ENCODE assay signal across 14 cellular contexts in genomic region chr11:62794201-62794775, GRCh38. TPM values are rescaled to one million over a fixed set of nuclear protein-coding genes. Genes with fewer than 3 reads are reported as not detected.
DNase-seq lines count a peak whose midpoint lies in the region; ATAC-seq and TF ChIP-seq lines count a peak whose summit lies in the region.
"Had no signal": no experiment of that assay in that cellular context is flagged by ENCODE, and none has a peak within 500 bp of the region (broad histone marks: within the 10 kb centered on the region; RNA-seq: fewer than 3 reads in every experiment).

No MANE protein-coding gene starts in this region.

- H3K9me3 Mint-ChIP-seq in Caco-2 (ENCODE audit: unreplicated experiment) (no peaks in the 10 kb centered on the region), natural killer cell (no peaks in the 10 kb centered on the region), H9 (no peaks in the 10 kb centered on the region; a peak in 1 of 5 replicates)
- H3K9me3 Mint-ChIP-seq in activated T-helper 17 cell treated with anti-CD3 and anti-CD28 coated beads, Interleukin-2, amount 50 U/mL, for 72 hours = no peaks in the 10 kb centered on the region

- no peak overlapping the region for H4K91ac ChIP-seq in H9 (ENCODE audit: insufficient read length, low read depth, low read length)

- H3K23ac ChIP-seq in H9 (ENCODE audit: insufficient read length, low read depth, low read length) = no peak overlapping the region

- H3K4me1 Mint-ChIP-seq in Caco-2 (ENCODE audit: low read depth, unreplicated experiment) (peaks cover 14% of the 10 kb centered on the region), natural killer cell (peaks cover 28 to 38% of the 10 kb centered on the region in 2 donors), H9 (peaks cover 16 to 20% of the 10 kb centered on the region in 2 experiments)
- peaks cover 34% of the 10 kb centered on the region for H3K4me1 Mint-ChIP-seq in activated T-helper 17 cell treated with anti-CD3 and anti-CD28 coated beads, Interleukin-2, amount 50 U/mL, for 72 hours

- no peak for ATAC-seq in activated T-helper 17 cell treated with anti-CD3 and anti-CD28 coated beads, Interleukin-2, amount 50 U/mL, for 72 hours (replicated peaks)
- no peak for ATAC-seq in natural killer cell
- no peak for ATAC-seq in HG03520 (IDR thresholded peaks at IDR 0.05; ENCODE audit: unreplicated experiment)
- ATAC-seq: PC-3 had no signal

- H3K4me1 ChIP-seq in ACC112 (ENCODE audit: control insufficient read depth, insufficient read depth, low read length, unreplicated experiment) (peaks cover 18% of the 10 kb centered on the region), Caco-2 (peaks cover 5% of the 10 kb centered on the region), H9 (ENCODE audit: insufficient read depth, low read length) (no peaks in the 10 kb centered on the region)

- no peak overlapping the region for H3T11ph ChIP-seq in H9 (ENCODE audit: low read length)

- no peak overlapping the region for H2BK20ac ChIP-seq in H9 (ENCODE audit: low read depth, low read length, poor library complexity, severe bottlenecking)

- H3K79me1 ChIP-seq in H9 (ENCODE audit: insufficient read depth, low read depth, low read length, poor library complexity, severe bottlenecking) = no peaks in the 10 kb centered on the region

- peaks cover 6% of the 10 kb centered on the region for H3K36me3 ChIP-seq in ACC112 (ENCODE audit: insufficient read depth, low read length)
- H3K36me3 ChIP-seq in Caco-2 (ENCODE audit: control insufficient read depth, insufficient read depth, low read length) = peaks cover 5% of the 10 kb centered on the region; the same call in 1 of the 2 replicates
- H3K36me3 ChIP-seq: uterus had no signal

- H2BK120ac ChIP-seq in H9 (ENCODE audit: low read depth, low read length, poor library complexity, severe bottlenecking) = no peak overlapping the region

- no peak overlapping the region for H3K56ac ChIP-seq in H9 (ENCODE audit: insufficient read length, low read depth, low read length)

- H3K4me3 Mint-ChIP-seq in Caco-2 (ENCODE audit: unreplicated experiment) (no peak overlapping the region), natural killer cell (peak overlapping the region; percentile 21), H9 (peak overlapping the region in 1 of 2 experiments; percentile 23; a peak in 1 of 5 replicates)
- H3K4me3 Mint-ChIP-seq in activated T-helper 17 cell treated with anti-CD3 and anti-CD28 coated beads, Interleukin-2, amount 50 U/mL, for 72 hours = peak overlapping the region; percentile 10

- no peak overlapping the region for H3K4ac ChIP-seq in H9 (ENCODE audit: low read depth, low read length)

- H4K5ac ChIP-seq in H9 (ENCODE audit: insufficient read length, low read depth, low read length) = no peak overlapping the region

- H3K14ac ChIP-seq in H9 (ENCODE audit: insufficient read depth, low read length) = no peak overlapping the region

- H3K9me3 ChIP-seq in Caco-2 (no peaks in the 10 kb centered on the region), H9 (ENCODE audit: control insufficient read depth, low read depth, low read length) (no peaks in the 10 kb centered on the region)
- H3K9me3 ChIP-seq: uterus had no signal

- no peak overlapping the region for H3K4me2 ChIP-seq in H9 (ENCODE audit: insufficient read depth, insufficient read length, low read length)

- CTCF ChIA-PET in Caco-2 (lab: Charles Lee) = interaction anchor here (0.5 to 1.2 kb wide), 3 partner anchors 16 to 902 kb away, joined by 3 to 9 read pairs (median 4); no protein-coding TSS in a partner anchor

- no peak overlapping the region for H2AK5ac ChIP-seq in H9 (ENCODE audit: insufficient read length, low read length)

- H3K27ac Mint-ChIP-seq in Caco-2 (ENCODE audit: unreplicated experiment) (peak overlapping the region; percentile 19), natural killer cell (peak overlapping the region; percentile 55 to 70), H9 (no peak overlapping the region; a peak in 2 of 7 replicates)
- peak overlapping the region; percentile 36 for H3K27ac Mint-ChIP-seq in activated T-helper 17 cell treated with anti-CD3 and anti-CD28 coated beads, Interleukin-2, amount 50 U/mL, for 72 hours

- no peak overlapping the region for H2BK15ac ChIP-seq in H9 (ENCODE audit: low read depth, low read length)

- H3K27me3 ChIP-seq in ACC112 (ENCODE audit: insufficient read depth, low read length) = no peaks in the 10 kb centered on the region
- no peaks in the 10 kb centered on the region for H3K27me3 ChIP-seq in Caco-2 (replicated peaks; ENCODE audit: control insufficient read depth, insufficient read depth, low read length)
- H3K27me3 ChIP-seq in H9 (ENCODE audit: insufficient read depth, low read length) = no peaks in the 10 kb centered on the region
- H3K27me3 ChIP-seq: uterus had no signal

- DNase-seq in Caco-2 (no peak), natural killer cell (no peak), UCSD-AML1 (lab: John Stamatoyannopoulos, UW; ENCODE audit: unreplicated experiment) (no peak), H9 (no peak)
- no peak for DNase-seq in activated effector memory CD4-positive, alpha-beta T cell treated with Interleukin-2 at 50 U/mL for 16 hours
- DNase-seq: effector memory CD4-positive, alpha-beta T cell; GDM1; NCI-H1105; PC-3; uterus had no signal

- H3K36me3 Mint-ChIP-seq in Caco-2 (ENCODE audit: insufficient read depth, unreplicated experiment) = peaks cover 97% of the 10 kb centered on the region
- peaks cover 99% of the 10 kb centered on the region for H3K36me3 Mint-ChIP-seq in activated T-helper 17 cell treated with anti-CD3 and anti-CD28 coated beads, Interleukin-2, amount 50 U/mL, for 72 hours (ENCODE audit: low read depth)
- H3K36me3 Mint-ChIP-seq in natural killer cell = peaks cover 9% of the 10 kb centered on the region
- peaks cover 57 to 92% (median 74%) of the 10 kb centered on the region in 3 experiments for H3K36me3 Mint-ChIP-seq in H9 (ENCODE audit: insufficient read depth in 1 of 3, low read depth in 3 of 3)

- no peak overlapping the region for H3K18ac ChIP-seq in H9 (ENCODE audit: insufficient read length, low read depth, low read length)

- H3K4me3 ChIP-seq in ACC112 (ENCODE audit: low read depth, low read length) (no peak overlapping the region), Caco-2 (ENCODE audit: low read depth, low read length) (no peak overlapping the region)
- H3K4me3 ChIP-seq: uterus had no signal

- no peak overlapping the region for H4K8ac ChIP-seq in H9 (replicated peaks; ENCODE audit: insufficient read length, low read depth, low read length)

- no peak overlapping the region for H2AFZ ChIP-seq in ACC112 (ENCODE audit: low read length, unreplicated experiment)
- no peak overlapping the region for H2AFZ ChIP-seq in H9 (ENCODE audit: low read length)
- H2AFZ ChIP-seq: parathyroid adenoma had no signal

- WGBS in H9 (ENCODE audit: extremely low coverage, insufficient read length, low lambda C conversion rate) = no CpG with 5 or more reads among the region's 8 CpGs

- H3K23me2 ChIP-seq in H9 (ENCODE audit: insufficient read length, low read depth, low read length, poor library complexity, severe bottlenecking) = peaks cover 4% of the 10 kb centered on the region

- no peaks in the 10 kb centered on the region for H4K20me1 ChIP-seq in H9 (ENCODE audit: control insufficient read depth, insufficient read depth, insufficient read length)

- intact Hi-C loops in Caco-2 (cut with micrococcal nuclease; ENCODE audit: unreplicated experiment) (no loop called here), natural killer cell (cut with micrococcal nuclease) (no loop called here)

- H2BK12ac ChIP-seq in H9 (ENCODE audit: insufficient read length, low read depth, low read length) = no peak overlapping the region

- H3K9ac ChIP-seq in H9 (ENCODE audit: extremely low read depth, insufficient read length, low read length) = no peak overlapping the region
- H3K9ac ChIP-seq: parathyroid adenoma had no signal

- POLR2A ChIA-PET in Caco-2 (lab: Charles Lee) = interaction anchor here (0.7 to 1.2 kb wide), 3 partner anchors 12 to 1447 kb away, joined by 3 to 6 read pairs (median 4); partner anchors contain the start of genes FKBP2 and STX5

- H3K27me3 Mint-ChIP-seq in Caco-2 (ENCODE audit: insufficient read depth, unreplicated experiment) (no peaks in the 10 kb centered on the region), natural killer cell (ENCODE audit: low read depth in 2 of 2) (no peaks in the 10 kb centered on the region), H9 (ENCODE audit: low read depth) (no peaks in the 10 kb centered on the region; the same call in 1 of the 2 replicates)
- H3K27me3 Mint-ChIP-seq in activated T-helper 17 cell treated with anti-CD3 and anti-CD28 coated beads, Interleukin-2, amount 50 U/mL, for 72 hours = no peaks in the 10 kb centered on the region

- H3K79me2 ChIP-seq in ACC112 (ENCODE audit: control insufficient read depth, insufficient read depth, low read length, unreplicated experiment) (peaks cover 18% of the 10 kb centered on the region), H9 (ENCODE audit: insufficient read depth, low read length) (no peaks in the 10 kb centered on the region; the same call in 1 of the 2 replicates)

- TF ChIP-seq CTCF in Caco-2 (IDR thresholded peaks at IDR 0.05; ENCODE audit: insufficient read depth in 1 of 2, low read depth in 1 of 2, low read length in 1 of 2, severe bottlenecking in 1 of 2, unreplicated experiment in 1 of 2) = no peak
- TF ChIP-seq CTCF in natural killer cell (IDR thresholded peaks at IDR 0.05) = no peak
- TF ChIP-seq CTCF in H9 (conservative IDR thresholded peaks at IDR 0.05) = no peak

- H3K27ac ChIP-seq in ACC112 (ENCODE audit: low read depth, low read length) (peak overlapping the region; percentile 33; the same call in 1 of the 2 replicates), H9 (ENCODE audit: insufficient read length, low read depth, low read length) (no peak overlapping the region)
- H3K27ac ChIP-seq: parathyroid adenoma, uterus had no signal

- BruUV-seq in Caco-2 (replicated peaks; lab: Mats Ljungman, UMichigan) = no TSS peak

- H2BK5ac ChIP-seq in H9 (ENCODE audit: insufficient read length, low read length) = no peak overlapping the region

RNA-seq across cellular contexts. Expression of gene TMEM223, which starts 2.5 kb away (rescaled TPM):
- total RNA-seq in Caco-2 (2022) = 22.7 and 28.1 TPM in 2 replicates
- 10 to 100 TPM in 1 of 2 donors, 1 to 10 TPM in 1; 6.2 to 16.2 TPM for total RNA-seq in activated T-helper 17 cell treated with anti-CD3 and anti-CD28 coated beads, Interleukin-2, amount 50 U/mL, for 72 hours
- 10 to 100 TPM in 1 of 3 donors, 1 to 10 TPM in 2; 4.8 to 10.0 (median 5.0) TPM for total RNA-seq in natural killer cell
- total RNA-seq in H9 (2021) = 21.7 and 22.2 TPM in 2 replicates

RNA-seq across cellular contexts. Expression of gene TMEM179B, which starts 7.1 kb away (rescaled TPM):
- total RNA-seq in Caco-2 (2022) = 59.9 and 68.4 TPM in 2 replicates
- 10 to 100 TPM; 18.6 to 20.9 TPM for total RNA-seq in activated T-helper 17 cell treated with anti-CD3 and anti-CD28 coated beads, Interleukin-2, amount 50 U/mL, for 72 hours
- 10 to 100 TPM; 33.7 to 41.1 (median 36.3) TPM for total RNA-seq in natural killer cell
- total RNA-seq in H9 (2021) = 25.0 and 25.5 TPM in 2 replicates

RNA-seq across cellular contexts. Expression of gene NXF1, which starts 11.0 kb away (rescaled TPM):
- total RNA-seq in Caco-2 (2022) = 77.5 and 77.6 TPM in 2 replicates
- total RNA-seq in activated T-helper 17 cell treated with anti-CD3 and anti-CD28 coated beads, Interleukin-2, amount 50 U/mL, for 72 hours = 100 to 1,000 TPM in 1 of 2 donors, 10 to 100 TPM in 1; 85.8 to 115 TPM
- 100 to 1,000 TPM; 284 to 341 (median 319) TPM for total RNA-seq in natural killer cell
- total RNA-seq in H9 (2021) = 65.5 and 69.0 TPM in 2 replicates

RNA-seq across cellular contexts. Expression of gene TAF6L, which starts 23.1 kb away (rescaled TPM):
- total RNA-seq in Caco-2 (2022) = 26.8 and 30.1 TPM in 2 replicates
- total RNA-seq in activated T-helper 17 cell treated with anti-CD3 and anti-CD28 coated beads, Interleukin-2, amount 50 U/mL, for 72 hours = 10 to 100 TPM; 14.1 to 27.5 TPM
- 10 to 100 TPM; 18.4 to 20.3 (median 18.8) TPM for total RNA-seq in natural killer cell
- 37.7 and 44.2 TPM in 2 replicates for total RNA-seq in H9 (2021)

RNA-seq across cellular contexts. Expression of gene POLR2G, which starts 32.9 kb away (rescaled TPM):
- total RNA-seq in Caco-2 (2022) (139 TPM in 2 replicates), natural killer cell (100 to 1,000 TPM; 110 to 120 (median 119) TPM), H9 (2021) (126 and 129 TPM in 2 replicates)
- total RNA-seq in activated T-helper 17 cell treated with anti-CD3 and anti-CD28 coated beads, Interleukin-2, amount 50 U/mL, for 72 hours = 100 to 1,000 TPM in 1 of 2 donors, 10 to 100 TPM in 1; 92.0 to 114 TPM

Comparison
In these comparisons a context has a peak if more than half of its experiments do, and no peak if none do; other contexts are left out.
1. H3K27ac Mint-ChIP-seq: peak in Caco-2 (single experiment), activated T-helper 17 cell treated with anti-CD3 and anti-CD28 coated beads, Interleukin-2, amount 50 U/mL, for 72 hours (single experiment) and natural killer cell (2 of 2); none in H9 (0 of 3).